Comparison of ENCODE assay signal across 13 cellular contexts in the genomic region with DNA sequence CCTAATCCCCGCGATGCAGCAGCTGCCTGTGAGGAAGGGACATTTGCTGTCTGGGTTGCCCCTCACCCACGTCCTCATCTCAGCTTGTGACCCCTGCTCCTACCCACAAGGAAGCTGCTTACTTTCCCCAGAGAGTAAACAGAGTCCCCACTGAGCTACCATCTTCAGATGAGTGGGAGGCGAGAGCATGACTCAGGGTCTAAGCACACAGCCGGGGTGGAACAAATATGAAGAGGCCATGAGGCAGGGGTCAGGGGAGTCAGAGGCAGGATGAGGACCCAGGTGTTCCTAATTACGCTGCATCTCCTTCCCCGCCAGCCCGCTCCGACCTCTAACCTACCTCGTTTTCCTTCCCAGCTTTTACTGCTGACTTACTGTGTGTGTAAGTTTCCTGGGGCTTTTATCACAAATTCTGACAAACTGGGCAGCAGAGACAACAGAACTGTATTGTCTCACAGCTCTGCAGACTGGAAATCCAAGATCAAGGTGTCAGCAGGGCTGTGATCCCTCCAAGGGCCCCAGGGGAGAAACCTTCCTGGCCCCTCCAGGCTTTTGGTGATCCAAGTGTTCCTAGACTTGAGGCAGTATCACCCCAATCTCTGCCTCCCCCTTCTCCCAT.
A peak's percentile ranks its signal among the peaks of the same experiment; 100 is the strongest.
DNase-seq lines count a peak whose midpoint lies in the region; ATAC-seq, FAIRE-seq and TF ChIP-seq lines count a peak whose summit lies in the region.
"Had no signal": no experiment of that assay in that cellular context is flagged by ENCODE, and none has a peak within 500 bp of the region (broad histone marks: within the 10 kb centered on the region; RNA-seq: fewer than 3 reads in every experiment).

No MANE protein-coding gene starts in this region.

- in situ Hi-C loops in GM12878 (cut with MboI), result no loop called here

- H3K9ac ChIP-seq in GM12878 (ENCODE audit: control insufficient read depth, insufficient read depth, low read length), result no peak overlapping the region

- H3K9me3 ChIP-seq in GM12878 (replicated peaks; ENCODE audit: control insufficient read depth, insufficient read depth, low read length) (no peaks in the 10 kb centered on the region), A673 (ENCODE audit: low read depth, low read length, poor library complexity, severe bottlenecking) (no peaks in the 10 kb centered on the region)

- H3K4me3 ChIP-seq in AG10803 (ENCODE audit: low read length) (no peak overlapping the region), GM12878 (no peak overlapping the region), kidney epithelial cell (ENCODE audit: low read depth, low read length) (no peak overlapping the region), A673 (ENCODE audit: low read depth, low read length, poor library complexity, severe bottlenecking) (no peak overlapping the region)

- intact Hi-C loops in GM12878 (cut with micrococcal nuclease; ENCODE audit: unreplicated experiment) (no loop called here), A673 (cut with micrococcal nuclease; ENCODE audit: unreplicated experiment) (no loop called here)

- no peak overlapping the region for H2AFZ ChIP-seq in GM12878 (ENCODE audit: control insufficient read depth, low read depth, low read length)

- WGBS in GM12878 (ENCODE audit: insufficient coverage, insufficient replicate concordance, low lambda C conversion rate, missing lambda C conversion rate), result 42% methylated on average over 10 of the region's 10 CpGs

- H3K27me3 ChIP-seq in GM12878 (replicated peaks in 1 of 2; ENCODE audit: control insufficient read depth in 2 of 2, insufficient read depth in 2 of 2, low read length in 1 of 2) (peaks cover 0 to 4% of the 10 kb centered on the region in 2 experiments; a peak in 2 of 4 replicates), kidney epithelial cell (ENCODE audit: control insufficient read depth, insufficient read depth, low read length) (no peaks in the 10 kb centered on the region), A673 (replicated peaks; ENCODE audit: insufficient read depth, low read depth, low read length, poor library complexity) (no peaks in the 10 kb centered on the region)

- H3K27ac ChIP-seq in GM12878 (ENCODE audit: control insufficient read depth, insufficient read depth) (no peak overlapping the region), A673 (ENCODE audit: low read depth, low read length, poor library complexity, severe bottlenecking) (no peak overlapping the region)

- H4K20me1 ChIP-seq in GM12878 (ENCODE audit: control insufficient read depth, insufficient read depth), result no peaks in the 10 kb centered on the region

- no peak for TF ChIP-seq CTCF in AG10803 (conservative IDR thresholded peaks at IDR 0.05; ENCODE audit: low read length)
- TF ChIP-seq CTCF in GM12878 (IDR thresholded peaks at IDR 0.05 in 2 of 3, conservative IDR thresholded peaks at IDR 0.05 in 1 of 3; ENCODE audit: control insufficient read depth in 2 of 3, extremely low read depth in 1 of 3, insufficient read depth in 1 of 3, low read depth in 3 of 3, low read length in 3 of 3), result no peak
- TF ChIP-seq CTCF in kidney epithelial cell (IDR thresholded peaks at IDR 0.05; ENCODE audit: insufficient read depth, low read length, poor library complexity, severe bottlenecking), result no peak
- TF ChIP-seq CTCF in A673 (conservative IDR thresholded peaks at IDR 0.05; ENCODE audit: low read depth, low read length), result no peak

- TF ChIP-seq EP300 in GM12878 (IDR thresholded peaks at IDR 0.05; ENCODE audit: borderline replicate concordance in 1 of 2, control insufficient read depth in 1 of 2, low read depth in 2 of 2, low read length in 2 of 2), result no peak

- no peak for TF ChIP-seq RAD21 in GM12878 (IDR thresholded peaks at IDR 0.05; ENCODE audit: insufficient read depth, low read depth, low read length)

- no peak overlapping the region for H3K4me2 ChIP-seq in GM12878 (ENCODE audit: control insufficient read depth, insufficient read depth)

- H3K79me2 ChIP-seq in GM12878 (ENCODE audit: control insufficient read depth, insufficient read depth, low read length), result no peaks in the 10 kb centered on the region

- no peaks in the 10 kb centered on the region for H3K4me1 ChIP-seq in GM12878 (ENCODE audit: control insufficient read depth, insufficient read depth, low read length)
- H3K4me1 ChIP-seq in A673 (ENCODE audit: insufficient read depth, low read length, poor library complexity, severe bottlenecking), result peaks cover 12% of the 10 kb centered on the region

- H3K36me3 ChIP-seq in GM12878 (ENCODE audit: control insufficient read depth in 2 of 2, insufficient read depth in 2 of 2, low read length in 1 of 2), result no peaks in the 10 kb centered on the region
- no peaks in the 10 kb centered on the region for H3K36me3 ChIP-seq in kidney epithelial cell (ENCODE audit: control insufficient read depth, insufficient read depth, low read length)
- no peaks in the 10 kb centered on the region for H3K36me3 ChIP-seq in A673 (ENCODE audit: insufficient read depth, low read length, poor library complexity, severe bottlenecking)

- RAD21 ChIA-PET in GM12878 (lab: Charles Lee; ENCODE audit: unreplicated experiment), result interaction anchor here (1.0 kb wide), 1 partner anchor 115 kb away, joined by 3 read pairs; no protein-coding TSS in a partner anchor

- BruUV-seq in GM12878 (replicated peaks; lab: Mats Ljungman, UMichigan), result no TSS peak
- no TSS peak for BruUV-seq in A673 (replicated peaks; lab: Mats Ljungman, UMichigan)

- CTCF ChIA-PET in GM12878 (lab: Yijun Ruan, JAX), result interaction anchor here (0.9 to 1.3 kb wide), 3 partner anchors 15 to 46 kb away, joined by 3 read pairs; no protein-coding TSS in a partner anchor
- CTCF ChIA-PET in A673 (lab: Charles Lee), result no interaction called here

- DNase-seq in AG10803 (ENCODE audit: low read depth), result peak; percentile 85
- DNase-seq in HT-29 (ENCODE audit: low spot score), result peak; percentile 24
- DNase-seq in GM12878 (ENCODE audit: low read depth, low spot score), result no peak
- peak; percentile 62 for DNase-seq in kidney epithelial cell (ENCODE audit: low read depth)
- DNase-seq in NCI-H524 treated with DMSO at 0.1 percent for 48 hours (lab: John Stamatoyannopoulos, UW), result no peak
- no peak for DNase-seq in A673 (ENCODE audit: low spot score)
- no peak for DNase-seq in hypothalamus (lab: John Stamatoyannopoulos, UW)
- DNase-seq: activated CD4-positive, alpha-beta T cell treated with anti-CD3 and anti-CD28 coated beads for 4 hours; COR-L47; NCI-H187 treated with DMSO at 0.1 percent for 48 hours; retina; stimulated activated CD8-positive, alpha-beta memory T cell treated with anti-CD3 and anti-CD28 coated beads, Interleukin-4, amount 100 ng/mL, for 48 hours had no signal

- POLR2A ChIA-PET in GM12878 (lab: Charles Lee) (interaction anchor here (0.8 kb wide), 1 partner anchor 105 kb away, joined by 4 read pairs; a partner anchor contains a TSS), A673 (lab: Charles Lee; ENCODE audit: low non-redundant PET) (no interaction called here)

- SMC1A ChIA-PET in GM12878 (lab: Charles Lee; ENCODE audit: uncharacterized antibody, unreplicated experiment), result interaction anchor here (0.8 to 1.4 kb wide), 2 partner anchors 27 kb away, joined by 3 to 4 read pairs; no protein-coding TSS in a partner anchor

- no peak for ATAC-seq in GM12878
- no peak for ATAC-seq in GM21717 (IDR thresholded peaks at IDR 0.05; ENCODE audit: unreplicated experiment)

- TF ChIP-seq POLR2A in GM12878 (IDR thresholded peaks at IDR 0.05; ENCODE audit: low read depth, low read length), result no peak

- no peak for FAIRE-seq in GM12878 (lab: Jason Lieb, UNC)

TF ChIP-seq in GM12878, 131 proteins besides CTCF, POLR2A, EP300 and RAD21:
- no peak for TF ChIP-seq CREB1 (IDR thresholded peaks at IDR 0.05; ENCODE audit: low read depth)
- TF ChIP-seq, protein P1, sequence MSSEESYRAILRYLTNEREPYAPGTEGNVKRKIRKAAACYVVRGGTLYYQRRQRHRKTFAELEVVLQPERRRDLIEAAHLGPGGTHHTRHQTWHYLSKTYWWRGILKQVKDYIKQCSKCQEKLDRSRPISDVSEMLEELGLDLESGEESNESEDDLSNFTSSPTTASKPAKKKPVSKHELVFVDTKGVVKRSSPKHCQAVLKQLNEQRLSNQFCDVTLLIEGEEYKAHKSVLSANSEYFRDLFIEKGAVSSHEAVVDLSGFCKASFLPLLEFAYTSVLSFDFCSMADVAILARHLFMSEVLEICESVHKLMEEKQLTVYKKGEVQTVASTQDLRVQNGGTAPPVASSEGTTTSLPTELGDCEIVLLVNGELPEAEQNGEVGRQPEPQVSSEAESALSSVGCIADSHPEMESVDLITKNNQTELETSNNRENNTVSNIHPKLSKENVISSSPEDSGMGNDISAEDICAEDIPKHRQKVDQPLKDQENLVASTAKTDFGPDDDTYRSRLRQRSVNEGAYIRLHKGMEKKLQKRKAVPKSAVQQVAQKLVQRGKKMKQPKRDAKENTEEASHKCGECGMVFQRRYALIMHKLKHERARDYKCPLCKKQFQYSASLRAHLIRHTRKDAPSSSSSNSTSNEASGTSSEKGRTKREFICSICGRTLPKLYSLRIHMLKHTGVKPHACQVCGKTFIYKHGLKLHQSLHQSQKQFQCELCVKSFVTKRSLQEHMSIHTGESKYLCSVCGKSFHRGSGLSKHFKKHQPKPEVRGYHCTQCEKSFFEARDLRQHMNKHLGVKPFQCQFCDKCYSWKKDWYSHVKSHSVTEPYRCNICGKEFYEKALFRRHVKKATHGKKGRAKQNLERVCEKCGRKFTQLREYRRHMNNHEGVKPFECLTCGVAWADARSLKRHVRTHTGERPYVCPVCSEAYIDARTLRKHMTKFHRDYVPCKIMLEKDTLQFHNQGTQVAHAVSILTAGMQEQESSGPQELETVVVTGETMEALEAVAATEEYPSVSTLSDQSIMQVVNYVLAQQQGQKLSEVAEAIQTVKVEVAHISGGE (CRISPR knock-in tag; IDR thresholded peaks at IDR 0.05), result no peak
- peak; percentile 19; the same call in 1 of the 2 replicates for TF ChIP-seq IKZF1 (conservative IDR thresholded peaks at IDR 0.05)
- TF ChIP-seq, protein P2, sequence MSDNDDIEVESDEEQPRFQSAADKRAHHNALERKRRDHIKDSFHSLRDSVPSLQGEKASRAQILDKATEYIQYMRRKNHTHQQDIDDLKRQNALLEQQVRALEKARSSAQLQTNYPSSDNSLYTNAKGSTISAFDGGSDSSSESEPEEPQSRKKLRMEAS (IDR thresholded peaks at IDR 0.05; ENCODE audit: low read depth, low read length), result no peak
- TF ChIP-seq DPF2 (IDR thresholded peaks at IDR 0.05), result 0 out of 2 replicates have a peak, but pooled peaks have one; percentile 18
- peak; percentile 63 for TF ChIP-seq NR2F1 (conservative IDR thresholded peaks at IDR 0.05)
- no peak for TF ChIP-seq NRF1 (conservative IDR thresholded peaks at IDR 0.05; ENCODE audit: low read depth, low read length)

Comparison
In these comparisons a context has a peak if more than half of its experiments do, and no peak if none do; other contexts are left out.
1. DNase-seq: peak in AG10803 (single experiment), HT-29 (single experiment) and kidney epithelial cell (single experiment); none in GM12878 (single experiment), NCI-H524 treated with DMSO at 0.1 percent for 48 hours (single experiment), A673 (single experiment) and hypothalamus (0 of 51).